17 cellular contexts compared by ENCODE assay signal in genomic region chr9:124574534-124574933, GRCh38.
A peak's percentile ranks its signal among the peaks of the same experiment; 100 is the strongest.
DNase-seq lines count a peak whose midpoint lies in the region; ATAC-seq and TF ChIP-seq lines count a peak whose summit lies in the region.
"Had no signal": no experiment of that assay in that cellular context is flagged by ENCODE, and none has a peak within 500 bp of the region (broad histone marks: within the 10 kb centered on the region; RNA-seq: fewer than 3 reads in every experiment).

No MANE protein-coding gene starts in this region.

- H3K18ac ChIP-seq in trophoblast cell (ENCODE audit: low read length): no peak overlapping the region

- peak; percentile 40 for DNase-seq in GM23248
- DNase-seq in RWPE2 (ENCODE audit: low spot score): no peak
- DNase-seq in hepatocyte (ENCODE audit: low spot score): no peak
- no peak for DNase-seq in trophoblast cell
- no peak for DNase-seq in NCI-H1092 (lab: John Stamatoyannopoulos, UW)
- no peak for DNase-seq in activated CD8-positive, alpha-beta memory T cell treated with anti-CD3 and anti-CD28 coated beads, Interleukin-2, amount 50 U/mL, for 4 hours
- DNase-seq: AML-193, COR-L47, DMS153, Karpas-422, NCI-H1092 treated with DMSO at 0.1 percent for 48 hours, NCI-H2081 treated with DMSO at 0.1 percent for 48 hours, NCI-H510A, NCI-H774, PC-9 had no signal

- in situ Hi-C loops in GM23248 (cut with MboI): no loop called here

- H3K4me2 ChIP-seq in GM23248 (ENCODE audit: unreplicated experiment) (peak overlapping the region; percentile 51), hepatocyte (no peak overlapping the region), trophoblast cell (ENCODE audit: low read length) (no peak overlapping the region)
- H3K4me2 ChIP-seq: PC-9 had no signal

- H3K79me2 ChIP-seq in GM23248 (ENCODE audit: insufficient read depth): no peaks in the 10 kb centered on the region
- peaks cover 36% of the 10 kb centered on the region for H3K79me2 ChIP-seq in hepatocyte
- H3K79me2 ChIP-seq in trophoblast cell (ENCODE audit: control insufficient read depth, insufficient read depth, low read length, poor library complexity): peaks cover 2% of the 10 kb centered on the region

- no peak overlapping the region for H3K14ac ChIP-seq in trophoblast cell (ENCODE audit: low read length)

- H2AK5ac ChIP-seq in trophoblast cell (ENCODE audit: low read length): no peak overlapping the region

- H2BK12ac ChIP-seq in trophoblast cell (ENCODE audit: low read length): peak overlapping the region; percentile 40

- no peak overlapping the region for H3K23ac ChIP-seq in trophoblast cell (ENCODE audit: low read length)

- H2BK120ac ChIP-seq in trophoblast cell (ENCODE audit: insufficient read depth, low read length, poor library complexity): peak overlapping the region; percentile 22

- peaks cover 13% of the 10 kb centered on the region for H3K4me1 ChIP-seq in GM23248 (ENCODE audit: insufficient read depth)
- H3K4me1 ChIP-seq in RWPE2 (ENCODE audit: insufficient read depth, poor library complexity, severe bottlenecking): peaks cover 22% of the 10 kb centered on the region
- H3K4me1 ChIP-seq in hepatocyte (ENCODE audit: insufficient read depth): peaks cover 2% of the 10 kb centered on the region
- peaks cover 8 to 19% of the 10 kb centered on the region in 2 experiments for H3K4me1 ChIP-seq in trophoblast cell (ENCODE audit: control insufficient read depth in 1 of 2, insufficient read depth in 2 of 2, low read length in 2 of 2)

- H2BK5ac ChIP-seq in trophoblast cell (ENCODE audit: low read depth, low read length, poor library complexity): peak overlapping the region; percentile 31

- 0 out of 2 replicates have a peak overlapping the region, but pooled peaks have one; percentile 25 for H3K9ac ChIP-seq in GM23248
- no peak overlapping the region for H3K9ac ChIP-seq in trophoblast cell (ENCODE audit: low read length)

- H3K4ac ChIP-seq in trophoblast cell (ENCODE audit: low read depth, low read length): no peak overlapping the region

- H2AFZ ChIP-seq in GM23248 (peak overlapping the region; percentile 47; the same call in 1 of the 2 replicates), hepatocyte (no peak overlapping the region), trophoblast cell (ENCODE audit: insufficient read depth, low read length, poor library complexity) (no peak overlapping the region)
- H2AFZ ChIP-seq: PC-9 had no signal

- H4K20me1 ChIP-seq in GM23248 (ENCODE audit: insufficient read depth) (no peaks in the 10 kb centered on the region), hepatocyte (ENCODE audit: insufficient read depth, poor library complexity, severe bottlenecking) (no peaks in the 10 kb centered on the region)

- H3K9me2 ChIP-seq in GM23248 (ENCODE audit: insufficient read depth): no peaks in the 10 kb centered on the region
- no peaks in the 10 kb centered on the region for H3K9me2 ChIP-seq in hepatocyte (replicated peaks; ENCODE audit: insufficient read depth)

- no peaks in the 10 kb centered on the region for H3K27me3 ChIP-seq in GM23248 (replicated peaks; ENCODE audit: insufficient read depth)
- no peaks in the 10 kb centered on the region for H3K27me3 ChIP-seq in RWPE2 (ENCODE audit: insufficient read depth, poor library complexity, severe bottlenecking)
- no peaks in the 10 kb centered on the region for H3K27me3 ChIP-seq in hepatocyte
- H3K27me3 ChIP-seq in trophoblast cell (ENCODE audit: insufficient read depth, low read length): no peaks in the 10 kb centered on the region
- H3K27me3 ChIP-seq: MG63 had no signal

- peaks cover 17% of the 10 kb centered on the region for H3F3A ChIP-seq in GM23248 (ENCODE audit: insufficient read depth)

- WGBS in GM23248 (ENCODE audit: low coverage in 1 of 2, low lambda C conversion rate in 2 of 2, missing lambda C conversion rate in 2 of 2), 2 experiments: 57 to 78% methylated on average over 3 of the region's 3 CpGs
- 42% methylated on average over 3 of the region's 3 CpGs for WGBS in hepatocyte (ENCODE audit: low lambda C conversion rate, missing lambda C conversion rate)
- WGBS in trophoblast cell (ENCODE audit: extremely low coverage, insufficient coverage, insufficient read length): no CpG with 5 or more reads among the region's 3 CpGs

- ATAC-seq in RWPE2 (ENCODE audit: low read depth): peak; percentile 20; the same call in 2 of the 3 replicates
- no peak for ATAC-seq in GM21390 (IDR thresholded peaks at IDR 0.05; ENCODE audit: unreplicated experiment)

- no peak overlapping the region for H4K91ac ChIP-seq in trophoblast cell (ENCODE audit: low read depth, low read length)

- no peaks in the 10 kb centered on the region for H3K36me3 ChIP-seq in GM23248 (ENCODE audit: low read depth)
- no peaks in the 10 kb centered on the region for H3K36me3 ChIP-seq in RWPE2 (ENCODE audit: low read depth)
- H3K36me3 ChIP-seq in hepatocyte (replicated peaks; ENCODE audit: insufficient read depth, low read depth): no peaks in the 10 kb centered on the region
- peaks cover 0 to 2% of the 10 kb centered on the region in 2 experiments for H3K36me3 ChIP-seq in trophoblast cell (ENCODE audit: control insufficient read depth in 1 of 2, insufficient read depth in 2 of 2, low read length in 2 of 2)
- H3K36me3 ChIP-seq: MG63 had no signal

- H3K4me3 ChIP-seq in GM23248 (no peak overlapping the region), RWPE2 (ENCODE audit: severe bottlenecking) (no peak overlapping the region), hepatocyte (no peak overlapping the region), trophoblast cell (ENCODE audit: low read depth, low read length) (no peak overlapping the region)
- H3K4me3 ChIP-seq: MG63, PC-9 had no signal

- no peak overlapping the region for H4K12ac ChIP-seq in trophoblast cell (ENCODE audit: low read depth, low read length)

- TF ChIP-seq CTCF in RWPE2 (IDR thresholded peaks at IDR 0.05; ENCODE audit: poor library complexity, severe bottlenecking) (no peak), hepatocyte (IDR thresholded peaks at IDR 0.05; ENCODE audit: poor library complexity) (no peak)

- peaks cover 18% of the 10 kb centered on the region for H3K79me1 ChIP-seq in trophoblast cell (ENCODE audit: low read length)

- H3K9me3 ChIP-seq in GM23248 (ENCODE audit: low read depth) (no peaks in the 10 kb centered on the region), RWPE2 (ENCODE audit: severe bottlenecking) (no peaks in the 10 kb centered on the region), hepatocyte (ENCODE audit: low read depth) (no peaks in the 10 kb centered on the region), trophoblast cell (ENCODE audit: insufficient read depth, low read depth, low read length) (no peaks in the 10 kb centered on the region)
- H3K9me3 ChIP-seq: MG63 had no signal

- H3K27ac ChIP-seq in GM23248: peak overlapping the region; percentile 60
- H3K27ac ChIP-seq in RWPE2 (ENCODE audit: poor library complexity, severe bottlenecking): peak overlapping the region; percentile 50
- H3K27ac ChIP-seq in hepatocyte: peak overlapping the region; percentile 58
- H3K27ac ChIP-seq in trophoblast cell (ENCODE audit: low read depth, low read length): no peak overlapping the region
- H3K27ac ChIP-seq: PC-9 had no signal

- no peak overlapping the region for H4K8ac ChIP-seq in trophoblast cell (ENCODE audit: low read depth, low read length)
